11 cellular contexts compared by ENCODE assay signal in genomic region chr18:39455300-39455699, GRCh38.
DNase-seq lines count a peak whose midpoint lies in the region; ATAC-seq and TF ChIP-seq lines count a peak whose summit lies in the region.
"Had no signal": no experiment of that assay in that cellular context is flagged by ENCODE, and none has a peak within 500 bp of the region (broad histone marks: within the 10 kb centered on the region; RNA-seq: fewer than 3 reads in every experiment).

No MANE protein-coding gene starts in this region.

- TF ChIP-seq CTCF in activated CD8-positive, alpha-beta T cell treated with anti-CD3 and anti-CD28 coated beads for 36 hours (IDR thresholded peaks at IDR 0.05): no peak
- no peak for TF ChIP-seq CTCF in BE2C (IDR thresholded peaks at IDR 0.05; ENCODE audit: low read depth, low read length)

- H3K36me3 Mint-ChIP-seq in activated CD8-positive, alpha-beta T cell treated with anti-CD3 and anti-CD28 coated beads for 36 hours (ENCODE audit: low read depth): no peaks in the 10 kb centered on the region

- no peaks in the 10 kb centered on the region for H3K27me3 ChIP-seq in BE2C

- H3K36me3 ChIP-seq in BE2C: no peaks in the 10 kb centered on the region

- DNase-seq in HCEC 1CT (peak; percentile 74), RKO (ENCODE audit: low spot score) (peak; percentile 25), fibroblast of gingiva (ENCODE audit: low read depth) (peak; percentile 37), pulmonary artery endothelial cell (ENCODE audit: low read depth, low spot score) (peak; percentile 50), BE2C (no peak), T-helper 1 cell (no peak), SIG-M5 treated with dmso at 0.1 percent for 504 hours (lab: John Stamatoyannopoulos, UW; ENCODE audit: unreplicated experiment) (no peak)
- DNase-seq in activated CD8-positive, alpha-beta T cell treated with anti-CD3 and anti-CD28 coated beads for 36 hours: no peak
- DNase-seq: mucosa of descending colon; stimulated activated CD4-positive, alpha-beta T cell treated with anti-CD3 and anti-CD28 coated beads, Interleukin-12 subunit alpha, Interleukin-12 subunit beta, amount 100 ng/mL, for 4 hours had no signal

- ATAC-seq in activated CD8-positive, alpha-beta T cell treated with anti-CD3 and anti-CD28 coated beads for 36 hours: no peak
- ATAC-seq: mucosa of descending colon had no signal

- no peaks in the 10 kb centered on the region for H3K9me3 ChIP-seq in BE2C
- H3K9me3 ChIP-seq: mucosa of descending colon had no signal

- no peaks in the 10 kb centered on the region for H3K9me3 Mint-ChIP-seq in activated CD8-positive, alpha-beta T cell treated with anti-CD3 and anti-CD28 coated beads for 36 hours

- H3K4me1 ChIP-seq in BE2C: no peaks in the 10 kb centered on the region

- H3K4me3 ChIP-seq in BE2C (ENCODE audit: low read depth, low read length): no peak overlapping the region
- H3K4me3 ChIP-seq: mucosa of descending colon had no signal

- H3K4me1 Mint-ChIP-seq in activated CD8-positive, alpha-beta T cell treated with anti-CD3 and anti-CD28 coated beads for 36 hours (ENCODE audit: low read depth): no peaks in the 10 kb centered on the region
- H3K4me1 Mint-ChIP-seq: central memory CD8-positive, alpha-beta T cell had no signal

- no peak overlapping the region for H3K4me3 Mint-ChIP-seq in activated CD8-positive, alpha-beta T cell treated with anti-CD3 and anti-CD28 coated beads for 36 hours
- H3K4me3 Mint-ChIP-seq: central memory CD8-positive, alpha-beta T cell had no signal

- intact Hi-C loops in activated CD8-positive, alpha-beta T cell treated with anti-CD3 and anti-CD28 coated beads for 36 hours (cut with micrococcal nuclease): no loop called here

- CTCF ChIA-PET in activated CD8-positive, alpha-beta T cell treated with anti-CD3 and anti-CD28 coated beads for 36 hours (lab: Charles Lee): no interaction called here

- POLR2A ChIA-PET in activated CD8-positive, alpha-beta T cell treated with anti-CD3 and anti-CD28 coated beads for 36 hours (lab: Charles Lee): no interaction called here

- no peaks in the 10 kb centered on the region for H3K27me3 Mint-ChIP-seq in activated CD8-positive, alpha-beta T cell treated with anti-CD3 and anti-CD28 coated beads for 36 hours
- H3K27me3 Mint-ChIP-seq: central memory CD8-positive, alpha-beta T cell had no signal

- H3K27ac Mint-ChIP-seq in activated CD8-positive, alpha-beta T cell treated with anti-CD3 and anti-CD28 coated beads for 36 hours: no peak overlapping the region

Comparison
In these comparisons a context has a peak if more than half of its experiments do, and no peak if none do; other contexts are left out.
1. DNase-seq: peak in HCEC 1CT (single experiment), RKO (single experiment), fibroblast of gingiva (single experiment) and pulmonary artery endothelial cell (single experiment); none in activated CD8-positive, alpha-beta T cell treated with anti-CD3 and anti-CD28 coated beads for 36 hours (single experiment), BE2C (single experiment), T-helper 1 cell (0 of 5) and SIG-M5 treated with dmso at 0.1 percent for 504 hours (single experiment).